1 cellular context compared by ENCODE assay signal in the genomic region with DNA sequence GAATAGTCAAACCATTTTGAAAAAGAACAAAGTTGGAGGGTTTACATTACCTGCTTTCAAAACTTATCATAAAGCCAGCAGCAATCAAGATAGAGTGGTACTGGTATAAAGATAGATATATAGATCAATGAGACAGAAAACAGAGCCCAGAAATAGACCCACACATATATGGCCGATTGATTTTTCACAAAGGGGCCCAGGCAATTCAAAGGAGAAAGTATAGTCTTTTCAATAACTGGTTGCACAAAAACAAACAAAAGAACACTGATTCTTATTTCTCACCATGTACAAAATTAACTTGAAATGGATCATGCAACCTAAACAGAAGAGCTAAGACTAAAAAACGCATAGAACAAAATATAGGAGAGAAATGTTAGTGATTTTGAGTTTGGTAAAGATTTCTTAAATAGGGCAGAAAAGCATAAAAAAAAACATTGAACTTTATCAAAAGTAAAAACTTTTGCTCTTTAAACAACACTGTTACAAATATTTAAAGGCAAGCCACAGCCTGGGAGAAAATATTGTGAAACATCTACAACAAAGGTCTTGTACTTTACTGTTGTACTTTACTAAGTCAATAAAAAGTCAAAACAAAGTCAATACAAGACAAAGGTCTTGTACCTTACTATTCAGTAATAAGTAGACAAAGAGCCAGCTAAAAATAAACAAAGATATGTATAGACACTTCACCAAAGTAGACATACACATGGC.
A peak's percentile ranks its signal among the peaks of the same experiment; 100 is the strongest.
TF ChIP-seq lines count a peak whose summit lies in the region.

No MANE protein-coding gene starts in this region.

TF ChIP-seq in HepG2, 621 proteins besides CTCF, POLR2A, EP300 and RAD21 (continued from another document and continues in another):
- TF ChIP-seq ZNF512B (CRISPR knock-in tag; IDR thresholded peaks at IDR 0.05; ENCODE audit: borderline replicate concordance) (no peak), MXD4 (CRISPR knock-in tag; IDR thresholded peaks at IDR 0.05) (no peak), RERE (CRISPR knock-in tag; IDR thresholded peaks at IDR 0.05; ENCODE audit: low read depth) (0 out of 2 replicates have a peak, but pooled peaks have one; percentile 17), PPARG (CRISPR knock-in tag; conservative IDR thresholded peaks at IDR 0.05) (peak; percentile 78), TARDBP (CRISPR knock-in tag; IDR thresholded peaks at IDR 0.05) (peak; percentile 17; the same call in 1 of the 2 replicates), ZNF33A (CRISPR knock-in tag; IDR thresholded peaks at IDR 0.05; ENCODE audit: borderline replicate concordance) (0 out of 2 replicates have a peak, but pooled peaks have one; percentile 47), TBX3 (IDR thresholded peaks at IDR 0.05; ENCODE audit: borderline replicate concordance) (peak; percentile 29; the same call in 1 of the 2 replicates), ZNF256 (CRISPR knock-in tag; conservative IDR thresholded peaks at IDR 0.05) (no peak), RBM22 (optimal IDR thresholded peaks at IDR 0.05; ENCODE audit: low read length) (no peak), PAXIP1 (CRISPR knock-in tag; conservative IDR thresholded peaks at IDR 0.05) (peak; percentile 91), HNF4A (CRISPR knock-in tag; IDR thresholded peaks at IDR 0.05) (peak; percentile 34), KDM6A (CRISPR knock-in tag; IDR thresholded peaks at IDR 0.05; ENCODE audit: low read depth) (no peak), NCOA2 (CRISPR knock-in tag; IDR thresholded peaks at IDR 0.05) (peak; percentile 69), KDM5A (IDR thresholded peaks at IDR 0.05; ENCODE audit: borderline replicate concordance, low read length) (peak; percentile 26; the same call in 1 of the 2 replicates), CENPT (CRISPR knock-in tag; IDR thresholded peaks at IDR 0.05; ENCODE audit: low read depth) (no peak), GZF1 (CRISPR knock-in tag; IDR thresholded peaks at IDR 0.05) (no peak), DPF2 (CRISPR knock-in tag; IDR thresholded peaks at IDR 0.05; ENCODE audit: borderline replicate concordance, low read depth) (peak; percentile 51; the same call in 1 of the 2 replicates), FOXJ3 (CRISPR knock-in tag; IDR thresholded peaks at IDR 0.05; ENCODE audit: borderline replicate concordance) (peak; percentile 86; the same call in 1 of the 2 replicates), SAP130 (CRISPR knock-in tag; IDR thresholded peaks at IDR 0.05; ENCODE audit: low read depth) (peak; percentile 63), BCL6 (CRISPR knock-in tag; IDR thresholded peaks at IDR 0.05) (peak; percentile 67), HMG20A (CRISPR knock-in tag; IDR thresholded peaks at IDR 0.05; ENCODE audit: borderline replicate concordance) (peak; percentile 78; the same call in 1 of the 2 replicates), ZKSCAN1 (IDR thresholded peaks at IDR 0.05; ENCODE audit: low read length) (no peak), NR2F6 (IDR thresholded peaks at IDR 0.05) (peak; percentile 69), NR2F6 (CRISPR knock-in tag; IDR thresholded peaks at IDR 0.05) (peak; percentile 60), HOXA9 (CRISPR knock-in tag; IDR thresholded peaks at IDR 0.05; ENCODE audit: borderline replicate concordance) (no peak), ONECUT2 (CRISPR knock-in tag; IDR thresholded peaks at IDR 0.05) (peak; percentile 57; the same call in 1 of the 2 replicates), RARA (CRISPR knock-in tag; IDR thresholded peaks at IDR 0.05) (peak; percentile 77), ZNF44 (CRISPR knock-in tag; IDR thresholded peaks at IDR 0.05) (no peak), ISL2 (CRISPR knock-in tag; IDR thresholded peaks at IDR 0.05) (peak; percentile 64; the same call in 1 of the 2 replicates), ZNF232 (CRISPR knock-in tag; IDR thresholded peaks at IDR 0.05; ENCODE audit: borderline replicate concordance) (no peak), TCF7 (IDR thresholded peaks at IDR 0.05; ENCODE audit: low read depth) (peak; percentile 61; the same call in 1 of the 2 replicates), KAT2B (IDR thresholded peaks at IDR 0.05; ENCODE audit: borderline replicate concordance, low read depth, low read length) (peak; percentile 49; the same call in 1 of the 2 replicates), ZNF382 (CRISPR knock-in tag; IDR thresholded peaks at IDR 0.05; ENCODE audit: borderline replicate concordance) (no peak), CEBPB (IDR thresholded peaks at IDR 0.05; ENCODE audit: borderline replicate concordance, low read depth, low read length) (peak; percentile 90), SOX13 (IDR thresholded peaks at IDR 0.05) (peak; percentile 83; the same call in 1 of the 2 replicates), SOX13 (CRISPR knock-in tag; conservative IDR thresholded peaks at IDR 0.05 in 1 of 2, IDR thresholded peaks at IDR 0.05 in 1 of 2) (peak in 1 of 2 experiments; percentile 99; a peak in 2 of 4 replicates), ELF3 (CRISPR knock-in tag; IDR thresholded peaks at IDR 0.05) (peak; percentile 42; the same call in 1 of the 2 replicates), MBD4 (IDR thresholded peaks at IDR 0.05; ENCODE audit: borderline replicate concordance, low read length) (0 out of 2 replicates have a peak, but pooled peaks have one; percentile 36), PHF8 (CRISPR knock-in tag; IDR thresholded peaks at IDR 0.05) (no peak), MED1 (CRISPR knock-in tag; IDR thresholded peaks at IDR 0.05) (0 out of 2 replicates have a peak, but pooled peaks have one; percentile 14), CEBPG (CRISPR knock-in tag; IDR thresholded peaks at IDR 0.05) (peak; percentile 85), RCOR2 (CRISPR knock-in tag; IDR thresholded peaks at IDR 0.05) (peak; percentile 75; the same call in 1 of the 2 replicates), SATB2 (CRISPR knock-in tag; IDR thresholded peaks at IDR 0.05) (no peak)
- TF ChIP-seq, protein P1, sequence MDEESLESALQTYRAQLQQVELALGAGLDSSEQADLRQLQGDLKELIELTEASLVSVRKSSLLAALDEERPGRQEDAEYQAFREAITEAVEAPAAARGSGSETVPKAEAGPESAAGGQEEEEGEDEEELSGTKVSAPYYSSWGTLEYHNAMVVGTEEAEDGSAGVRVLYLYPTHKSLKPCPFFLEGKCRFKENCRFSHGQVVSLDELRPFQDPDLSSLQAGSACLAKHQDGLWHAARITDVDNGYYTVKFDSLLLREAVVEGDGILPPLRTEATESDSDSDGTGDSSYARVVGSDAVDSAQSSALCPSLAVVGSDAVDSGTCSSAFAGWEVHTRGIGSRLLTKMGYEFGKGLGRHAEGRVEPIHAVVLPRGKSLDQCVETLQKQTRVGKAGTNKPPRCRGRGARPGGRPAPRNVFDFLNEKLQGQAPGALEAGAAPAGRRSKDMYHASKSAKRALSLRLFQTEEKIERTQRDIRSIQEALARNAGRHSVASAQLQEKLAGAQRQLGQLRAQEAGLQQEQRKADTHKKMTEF (CRISPR knock-in tag; IDR thresholded peaks at IDR 0.05): peak; percentile 36; the same call in 1 of the 2 replicates
- TF ChIP-seq, protein P2, sequence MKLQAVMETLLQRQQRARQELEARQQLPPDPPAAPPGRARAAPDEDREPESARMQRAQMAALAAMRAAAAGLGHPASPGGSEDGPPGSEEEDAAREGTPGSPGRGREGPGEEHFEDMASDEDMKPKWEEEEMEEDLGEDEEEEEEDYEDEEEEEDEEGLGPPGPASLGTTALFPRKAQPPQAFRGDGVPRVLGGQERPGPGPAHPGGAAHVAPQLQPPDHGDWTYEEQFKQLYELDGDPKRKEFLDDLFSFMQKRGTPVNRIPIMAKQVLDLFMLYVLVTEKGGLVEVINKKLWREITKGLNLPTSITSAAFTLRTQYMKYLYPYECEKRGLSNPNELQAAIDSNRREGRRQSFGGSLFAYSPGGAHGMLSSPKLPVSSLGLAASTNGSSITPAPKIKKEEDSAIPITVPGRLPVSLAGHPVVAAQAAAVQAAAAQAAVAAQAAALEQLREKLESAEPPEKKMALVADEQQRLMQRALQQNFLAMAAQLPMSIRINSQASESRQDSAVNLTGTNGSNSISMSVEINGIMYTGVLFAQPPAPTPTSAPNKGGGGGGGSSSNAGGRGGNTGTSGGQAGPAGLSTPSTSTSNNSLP (IDR thresholded peaks at IDR 0.05; ENCODE audit: low read depth, low read length): peak; percentile 25; the same call in 1 of the 2 replicates
- TF ChIP-seq, protein P3, sequence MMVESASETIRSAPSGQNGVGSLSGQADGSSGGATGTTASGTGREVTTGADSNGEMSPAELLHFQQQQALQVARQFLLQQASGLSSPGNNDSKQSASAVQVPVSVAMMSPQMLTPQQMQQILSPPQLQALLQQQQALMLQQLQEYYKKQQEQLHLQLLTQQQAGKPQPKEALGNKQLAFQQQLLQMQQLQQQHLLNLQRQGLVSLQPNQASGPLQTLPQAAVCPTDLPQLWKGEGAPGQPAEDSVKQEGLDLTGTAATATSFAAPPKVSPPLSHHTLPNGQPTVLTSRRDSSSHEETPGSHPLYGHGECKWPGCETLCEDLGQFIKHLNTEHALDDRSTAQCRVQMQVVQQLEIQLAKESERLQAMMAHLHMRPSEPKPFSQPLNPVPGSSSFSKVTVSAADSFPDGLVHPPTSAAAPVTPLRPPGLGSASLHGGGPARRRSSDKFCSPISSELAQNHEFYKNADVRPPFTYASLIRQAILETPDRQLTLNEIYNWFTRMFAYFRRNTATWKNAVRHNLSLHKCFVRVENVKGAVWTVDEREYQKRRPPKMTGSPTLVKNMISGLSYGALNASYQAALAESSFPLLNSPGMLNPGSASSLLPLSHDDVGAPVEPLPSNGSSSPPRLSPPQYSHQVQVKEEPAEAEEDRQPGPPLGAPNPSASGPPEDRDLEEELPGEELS (CRISPR knock-in tag; IDR thresholded peaks at IDR 0.05): peak; percentile 63
